Comparison of ENCODE assay signal across 28 cellular contexts in the genomic region with DNA sequence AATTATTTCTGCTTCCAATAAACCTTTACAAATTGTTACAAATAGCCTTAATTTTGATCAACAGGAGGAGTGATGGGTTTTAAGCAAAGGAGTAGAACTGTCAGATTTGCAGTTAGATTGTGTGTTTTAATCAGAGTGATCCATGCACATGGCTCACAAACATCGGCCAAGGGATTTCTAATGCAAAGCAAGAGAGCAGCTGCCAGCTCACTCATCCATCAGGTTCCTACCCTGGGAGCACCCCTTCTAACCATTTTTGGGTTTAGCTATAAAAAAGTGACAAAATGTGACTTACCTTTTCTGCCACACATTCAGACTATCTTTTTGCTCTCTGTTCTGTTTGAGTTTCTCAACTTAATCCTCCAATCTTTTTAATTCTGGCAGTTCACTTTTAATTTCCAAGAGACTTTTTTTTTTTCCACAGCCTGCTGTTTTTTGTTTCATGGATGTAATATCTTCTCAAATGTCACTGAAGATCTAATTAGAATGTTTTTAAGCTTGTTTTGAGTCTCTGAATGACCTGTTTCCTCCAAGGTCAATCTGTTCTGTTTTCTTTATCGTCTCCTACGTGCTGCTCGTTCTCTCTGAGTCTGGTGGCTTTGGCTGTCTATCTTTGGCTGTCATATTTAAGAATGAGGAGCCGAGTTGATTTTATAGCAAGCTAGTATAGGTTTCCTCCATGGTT. TPM values are rescaled to one million over a fixed set of nuclear protein-coding genes. Genes with fewer than 3 reads are reported as not detected.
"Had no signal": no experiment of that assay in that cellular context is flagged by ENCODE, and none has a peak within 500 bp of the region (broad histone marks: within the 10 kb centered on the region; RNA-seq: fewer than 3 reads in every experiment).

No MANE protein-coding gene starts in this region.

- H3K9me3 ChIP-seq: mucosa of descending colon, spleen, tibial artery, upper lobe of left lung, vagina had no signal

- H3K4me3 Mint-ChIP-seq: immature natural killer cell; naive thymus-derived CD8-positive, alpha-beta T cell; neural crest cell; stimulated activated memory B cell treated with anti-CD40 and anti-IgM and Interleukin-4, amounts not matched to agents 10 μg/mL and 1 μg/mL and 100 μg/mL, for 72 hours; stimulated activated naive CD8-positive, alpha-beta T cell treated with anti-CD3 and anti-CD28 coated beads, Interleukin-15, Interleukin-2, amounts not matched to agents 100 ng/mL and 50 ng/mL, for 24 hours had no signal

- H3K4me1 ChIP-seq: spleen, upper lobe of left lung had no signal

- H3K27ac ChIP-seq: dorsolateral prefrontal cortex, spleen, tibial artery, upper lobe of left lung, vagina had no signal

- DNase-seq: cortex of kidney; dorsolateral prefrontal cortex; effector CD8-positive, alpha-beta T cell; immature natural killer cell; mucosa of descending colon; naive thymus-derived CD8-positive, alpha-beta T cell; posterior cingulate gyrus; spleen; stimulated activated CD4-positive, alpha-beta T cell treated with anti-CD3 and anti-CD28 coated beads, Interleukin-15, amount 100 ng/mL, for 24 hours; stimulated activated CD4-positive, alpha-beta T cell treated with anti-CD3 and anti-CD28 coated beads, Interleukin-1b, Interleukin-23, amount 100 ng/mL, for 48 hours; stimulated activated CD4-positive, alpha-beta T cell treated with anti-CD3 and anti-CD28 coated beads, Interleukin-4, amount 100 ng/mL, for 24 hours; tibial artery; upper lobe of left lung had no signal

- ATAC-seq: esophagus mucosa; mucosa of descending colon; naive thymus-derived CD8-positive, alpha-beta T cell; sciatic nerve; stimulated activated memory B cell treated with anti-CD40 and anti-IgM and Interleukin-4, amounts not matched to agents 10 μg/mL and 1 μg/mL and 100 μg/mL, for 72 hours had no signal

- H3K27me3 ChIP-seq: tibial artery, upper lobe of left lung, vagina had no signal

- H3K36me3 Mint-ChIP-seq: immature natural killer cell; naive thymus-derived CD8-positive, alpha-beta T cell; stimulated activated memory B cell treated with anti-CD40 and anti-IgM and Interleukin-4, amounts not matched to agents 10 μg/mL and 1 μg/mL and 100 μg/mL, for 72 hours had no signal

- H3K36me3 ChIP-seq: spleen, tibial artery, upper lobe of left lung, vagina had no signal

- H3K9me3 Mint-ChIP-seq: naive thymus-derived CD8-positive, alpha-beta T cell; neural crest cell; stimulated activated memory B cell treated with anti-CD40 and anti-IgM and Interleukin-4, amounts not matched to agents 10 μg/mL and 1 μg/mL and 100 μg/mL, for 72 hours; stimulated activated naive CD8-positive, alpha-beta T cell treated with anti-CD3 and anti-CD28 coated beads, Interleukin-15, Interleukin-2, amounts not matched to agents 100 ng/mL and 50 ng/mL, for 24 hours had no signal

- H3K4me3 ChIP-seq: dorsolateral prefrontal cortex, mucosa of descending colon, spleen, tibial artery, upper lobe of left lung, vagina had no signal

- H3K27ac Mint-ChIP-seq: immature natural killer cell; naive thymus-derived CD8-positive, alpha-beta T cell; stimulated activated memory B cell treated with anti-CD40 and anti-IgM and Interleukin-4, amounts not matched to agents 10 μg/mL and 1 μg/mL and 100 μg/mL, for 72 hours; stimulated activated naive CD8-positive, alpha-beta T cell treated with anti-CD3 and anti-CD28 coated beads, Interleukin-15, Interleukin-2, amounts not matched to agents 100 ng/mL and 50 ng/mL, for 24 hours had no signal

- H3K4me1 Mint-ChIP-seq: immature natural killer cell; neural crest cell; stimulated activated memory B cell treated with anti-CD40 and anti-IgM and Interleukin-4, amounts not matched to agents 10 μg/mL and 1 μg/mL and 100 μg/mL, for 72 hours had no signal

- FAIRE-seq: frontal cortex, keratinocyte had no signal

RNA-seq across cellular contexts. Expression of a gene that starts 6.0 kb away (rescaled TPM):
- total RNA-seq: dorsolateral prefrontal cortex; esophagus mucosa; fibroblast of lung; frontal cortex; glomerular endothelial cell; lower leg skin; mucosa of descending colon; naive thymus-derived CD8-positive, alpha-beta T cell; neural crest cell; osteocyte; pulmonary artery endothelial cell; sciatic nerve; skeletal muscle tissue; spleen; temporal lobe; upper lobe of left lung; vagina had no signal
- polyA plus RNA-seq: fibroblast of lung; immature natural killer cell; keratinocyte; naive thymus-derived CD8-positive, alpha-beta T cell; spleen had no signal
